15 cellular contexts compared by ENCODE assay signal in genomic region chr4:2292679-2293108, GRCh38. TPM values are rescaled to one million over a fixed set of nuclear protein-coding genes. Genes with fewer than 3 reads are reported as not detected.
A peak's percentile ranks its signal among the peaks of the same experiment; 100 is the strongest.
DNase-seq lines count a peak whose midpoint lies in the region; ATAC-seq and TF ChIP-seq lines count a peak whose summit lies in the region.
"Had no signal": no experiment of that assay in that cellular context is flagged by ENCODE, and none has a peak within 500 bp of the region (broad histone marks: within the 10 kb centered on the region; RNA-seq: fewer than 3 reads in every experiment).

No MANE protein-coding gene starts in this region.

- no peaks in the 10 kb centered on the region for H3K27me3 ChIP-seq in CD4-positive, CD25-positive, alpha-beta regulatory T cell (ENCODE audit: control insufficient read depth, insufficient read depth, low read length)
- H3K27me3 ChIP-seq: gastroesophageal sphincter had no signal

- no peak for TF ChIP-seq CTCF in choroid plexus epithelial cell (conservative IDR thresholded peaks at IDR 0.05; ENCODE audit: low read depth, low read length)
- TF ChIP-seq CTCF in nephron (IDR thresholded peaks at IDR 0.05; ENCODE audit: unreplicated experiment in 3 of 3): no peak
- no peak for TF ChIP-seq CTCF in glutamatergic neuron (IDR thresholded peaks at IDR 0.05; ENCODE audit: partially characterized antibody, unreplicated experiment)

- no peak overlapping the region for H3K4me3 Mint-ChIP-seq in CD4-positive, CD25-positive, alpha-beta regulatory T cell
- H3K4me3 Mint-ChIP-seq in nephron: peak overlapping the region in 1 of 3 experiments; percentile 44
- no peak overlapping the region for H3K4me3 Mint-ChIP-seq in glutamatergic neuron (ENCODE audit: unreplicated experiment)
- H3K4me3 Mint-ChIP-seq: activated B cell treated with CpG ODN at 0.5 μM for 24 hours; activated T-helper 17 cell treated with anti-CD3 and anti-CD28 coated beads, Interleukin-2, amount 50 U/mL, for 72 hours had no signal

- peaks cover 4% of the 10 kb centered on the region for H3K36me3 Mint-ChIP-seq in CD4-positive, CD25-positive, alpha-beta regulatory T cell
- H3K36me3 Mint-ChIP-seq in nephron (ENCODE audit: low read depth): no peaks in the 10 kb centered on the region
- H3K36me3 Mint-ChIP-seq in glutamatergic neuron (ENCODE audit: unreplicated experiment): no peaks in the 10 kb centered on the region

- H3K9me3 ChIP-seq in CD4-positive, CD25-positive, alpha-beta regulatory T cell (ENCODE audit: control insufficient read depth in 2 of 2, low read length in 2 of 2): no peaks in the 10 kb centered on the region
- peaks cover 6% of the 10 kb centered on the region for H3K9me3 ChIP-seq in KOPT-K1 (ENCODE audit: insufficient read depth, low read length, poor library complexity, severe bottlenecking)
- H3K9me3 ChIP-seq: gastroesophageal sphincter had no signal

- H3K4me1 Mint-ChIP-seq in CD4-positive, CD25-positive, alpha-beta regulatory T cell: peaks cover 8 to 61% (median 20%) of the 10 kb centered on the region in 4 donors
- H3K4me1 Mint-ChIP-seq in nephron: peaks cover 21% of the 10 kb centered on the region
- peaks cover 7% of the 10 kb centered on the region for H3K4me1 Mint-ChIP-seq in glutamatergic neuron (ENCODE audit: low read depth, unreplicated experiment)

- H3K27me3 Mint-ChIP-seq in CD4-positive, CD25-positive, alpha-beta regulatory T cell: peaks cover 5% of the 10 kb centered on the region
- H3K27me3 Mint-ChIP-seq in nephron (ENCODE audit: low read depth): peaks cover 4% of the 10 kb centered on the region
- H3K27me3 Mint-ChIP-seq in glutamatergic neuron (ENCODE audit: unreplicated experiment): peaks cover 6% of the 10 kb centered on the region
- H3K27me3 Mint-ChIP-seq: activated B cell treated with CpG ODN at 0.5 μM for 24 hours; activated T-helper 17 cell treated with anti-CD3 and anti-CD28 coated beads, Interleukin-2, amount 50 U/mL, for 72 hours had no signal

- peak overlapping the region; percentile 70 to 82 (median 81) for H3K27ac Mint-ChIP-seq in CD4-positive, CD25-positive, alpha-beta regulatory T cell
- H3K27ac Mint-ChIP-seq in nephron: peak overlapping the region; percentile 83 to 92 (median 91)
- H3K27ac Mint-ChIP-seq in glutamatergic neuron (ENCODE audit: unreplicated experiment): no peak overlapping the region
- H3K27ac Mint-ChIP-seq: activated T-helper 17 cell treated with anti-CD3 and anti-CD28 coated beads, Interleukin-2, amount 50 U/mL, for 72 hours had no signal

- no peak for DNase-seq in CD4-positive, CD25-positive, alpha-beta regulatory T cell
- DNase-seq in choroid plexus epithelial cell (ENCODE audit: low read depth) (peak; percentile 15), RPMI8226 (no peak), glutamatergic neuron (no peak), DMS153 (lab: John Stamatoyannopoulos, UW) (no peak), ecto neural progenitor cell (ENCODE audit: low spot score) (no peak)
- DNase-seq: activated B cell treated with CpG ODN at 0.5 μM for 24 hours, NCI-H1417 treated with DMSO at 0.1 percent for 48 hours, NCI-H526 treated with DMSO at 0.1 percent for 48 hours, occipital lobe had no signal

- H3K27ac ChIP-seq in CD4-positive, CD25-positive, alpha-beta regulatory T cell (ENCODE audit: insufficient read depth, low read length, poor library complexity, severe bottlenecking): no peak overlapping the region
- peak overlapping the region; percentile 89 for H3K27ac ChIP-seq in KOPT-K1 (ENCODE audit: low read depth, low read length, poor library complexity, severe bottlenecking)
- H3K27ac ChIP-seq: gastroesophageal sphincter had no signal

- peaks cover 0 to 2% (median 0%) of the 10 kb centered on the region in 7 donors for H3K9me3 Mint-ChIP-seq in CD4-positive, CD25-positive, alpha-beta regulatory T cell
- H3K9me3 Mint-ChIP-seq in nephron: no peaks in the 10 kb centered on the region
- peaks cover 3% of the 10 kb centered on the region for H3K9me3 Mint-ChIP-seq in glutamatergic neuron (ENCODE audit: unreplicated experiment)
- H3K9me3 Mint-ChIP-seq: activated B cell treated with CpG ODN at 0.5 μM for 24 hours; activated T-helper 17 cell treated with anti-CD3 and anti-CD28 coated beads, Interleukin-2, amount 50 U/mL, for 72 hours had no signal

- ATAC-seq in CD4-positive, CD25-positive, alpha-beta regulatory T cell (ENCODE audit: low read depth in 2 of 2): no peak
- ATAC-seq: activated T-helper 17 cell treated with anti-CD3 and anti-CD28 coated beads, Interleukin-2, amount 50 U/mL, for 72 hours; gastroesophageal sphincter; Right ventricle myocardium inferior had no signal

- H3K4me1 ChIP-seq in CD4-positive, CD25-positive, alpha-beta regulatory T cell (ENCODE audit: control insufficient read depth, insufficient read depth, low read length, poor library complexity, severe bottlenecking): peaks cover 32% of the 10 kb centered on the region

- peaks cover 2% of the 10 kb centered on the region for H3K36me3 ChIP-seq in CD4-positive, CD25-positive, alpha-beta regulatory T cell (ENCODE audit: control insufficient read depth, insufficient read depth, low read length)
- H3K36me3 ChIP-seq in KOPT-K1 (ENCODE audit: insufficient read depth, low read length): no peaks in the 10 kb centered on the region

- no peak overlapping the region for H3K4me3 ChIP-seq in CD4-positive, CD25-positive, alpha-beta regulatory T cell (ENCODE audit: low read depth, low read length)
- no peak overlapping the region for H3K4me3 ChIP-seq in choroid plexus epithelial cell (ENCODE audit: low read depth, low read length)
- H3K4me3 ChIP-seq: gastroesophageal sphincter had no signal

RNA-seq across cellular contexts. Expression of gene MXD4, which starts 30.8 kb away (rescaled TPM):
- total RNA-seq in CD4-positive, CD25-positive, alpha-beta regulatory T cell: 121 TPM
- polyA plus RNA-seq in CD4-positive, CD25-positive, alpha-beta regulatory T cell: 10 to 100 TPM; 34.3 to 60.4 (median 47.2) TPM
- total RNA-seq in glutamatergic neuron (ENCODE audit: unreplicated experiment): 143 TPM

RNA-seq across cellular contexts. Expression of gene HAUS3, which starts 50.8 kb away (rescaled TPM):
- total RNA-seq in CD4-positive, CD25-positive, alpha-beta regulatory T cell: 140 TPM
- 10 to 100 TPM; 27.5 to 29.8 (median 28.4) TPM for polyA plus RNA-seq in CD4-positive, CD25-positive, alpha-beta regulatory T cell
- 15.6 TPM for total RNA-seq in glutamatergic neuron (ENCODE audit: unreplicated experiment)

RNA-seq across cellular contexts. Expression of gene POLN, which starts 50.8 kb away (rescaled TPM):
- 4.9 TPM for total RNA-seq in CD4-positive, CD25-positive, alpha-beta regulatory T cell
- 1 to 10 TPM in 1 of 4 donors, under 1 TPM in 3; 0.46 to 1.7 (median 0.92) TPM for polyA plus RNA-seq in CD4-positive, CD25-positive, alpha-beta regulatory T cell
- 6.8 TPM for total RNA-seq in glutamatergic neuron (ENCODE audit: unreplicated experiment)
